Comparison of ENCODE assay signal across 15 cellular contexts in genomic region chr2:47893771-47894170, GRCh38.
"Had no signal": no experiment of that assay in that cellular context is flagged by ENCODE, and none has a peak within 500 bp of the region (broad histone marks: within the 10 kb centered on the region; RNA-seq: fewer than 3 reads in every experiment).

No MANE protein-coding gene starts in this region.

- H3K4me3 Mint-ChIP-seq: activated naive CD4-positive, alpha-beta T cell treated with anti-CD3 and anti-CD28 coated beads, Interleukin-2, amount 10 ng/mL, durations not matched to agents 7 days and 5 days; activated T-helper 1 cell treated with anti-CD3 and anti-CD28 coated beads, Interleukin-12 subunit alpha, Interleukin-12 subunit beta, Interleukin-2, Interleukin-4 antibody, amounts not matched to agents 30 ng/mL and 10 ng/mL and 1 ng/mL, durations not matched to agents 14 hours and 24 hours and 36 hours; brain; endodermal cell had no signal

- H3K9me3 ChIP-seq: left ventricle myocardium inferior, tibial artery had no signal

- H3K36me3 ChIP-seq: left ventricle myocardium inferior, tibial artery had no signal

- H3K27ac Mint-ChIP-seq: activated naive CD4-positive, alpha-beta T cell treated with anti-CD3 and anti-CD28 coated beads, Interleukin-2, amount 10 ng/mL, durations not matched to agents 7 days and 5 days; activated T-helper 1 cell treated with anti-CD3 and anti-CD28 coated beads, Interleukin-12 subunit alpha, Interleukin-12 subunit beta, Interleukin-2, Interleukin-4 antibody, amounts not matched to agents 30 ng/mL and 10 ng/mL and 1 ng/mL, durations not matched to agents 14 hours and 24 hours and 36 hours; brain; endodermal cell had no signal

- H2AFZ ChIP-seq: hepatocyte had no signal

- DNase-seq: activated CD4-positive, alpha-beta T cell treated with anti-CD3 and anti-CD28 coated beads, Interleukin-2, amount 50 U/mL, for 48 hours; activated CD4-positive, CD25-positive, alpha-beta regulatory T cell treated with anti-CD3 and anti-CD28 coated beads, Interleukin-2, amount 50 U/mL, for 72 hours; activated naive CD4-positive, alpha-beta T cell treated with anti-CD3 and anti-CD28 coated beads, Interleukin-2, amount 10 ng/mL, durations not matched to agents 7 days and 5 days; amygdala; endodermal cell; kidney; left ventricle myocardium inferior; mesenchymal stem cell; retina; T-helper 2 cell; tibial artery had no signal

- H3K27ac ChIP-seq: hepatocyte, left ventricle myocardium inferior, skin epidermis, tibial artery had no signal

- H3K9me3 Mint-ChIP-seq: activated naive CD4-positive, alpha-beta T cell treated with anti-CD3 and anti-CD28 coated beads, Interleukin-2, amount 10 ng/mL, durations not matched to agents 7 days and 5 days; activated T-helper 1 cell treated with anti-CD3 and anti-CD28 coated beads, Interleukin-12 subunit alpha, Interleukin-12 subunit beta, Interleukin-2, Interleukin-4 antibody, amounts not matched to agents 30 ng/mL and 10 ng/mL and 1 ng/mL, durations not matched to agents 14 hours and 24 hours and 36 hours; endodermal cell had no signal

- H3K27me3 Mint-ChIP-seq: activated naive CD4-positive, alpha-beta T cell treated with anti-CD3 and anti-CD28 coated beads, Interleukin-2, amount 10 ng/mL, durations not matched to agents 7 days and 5 days; brain had no signal

- H3K27me3 ChIP-seq: hepatocyte, tibial artery had no signal

- H3K4me3 ChIP-seq: hepatocyte, left ventricle myocardium inferior, skin epidermis, tibial artery had no signal

- H3K4me2 ChIP-seq: hepatocyte had no signal
